Comparison of ENCODE assay signal across 1 cellular context in genomic region chr16:87457051-87457611, GRCh38.
TF ChIP-seq lines count a peak whose summit lies in the region.

No MANE protein-coding gene starts in this region.

TF ChIP-seq in K562, 482 proteins besides CTCF, POLR2A, EP300 and RAD21 (continued from another document):
- peak; percentile 66; the same call in 1 of the 2 replicates for TF ChIP-seq BCOR (IDR thresholded peaks at IDR 0.05)
- no peak for TF ChIP-seq ZBTB2 (IDR thresholded peaks at IDR 0.05)
- no peak for TF ChIP-seq CBX1 (IDR thresholded peaks at IDR 0.05; ENCODE audit: low read depth)
- peak; percentile 77 for TF ChIP-seq RBM25 (IDR thresholded peaks at IDR 0.05; ENCODE audit: low read depth, low read length, severe bottlenecking)
- TF ChIP-seq ZNF639 (CRISPR knock-in tag; conservative IDR thresholded peaks at IDR 0.05 in 1 of 2, IDR thresholded peaks at IDR 0.05 in 1 of 2) = no peak
- TF ChIP-seq NR3C1 (CRISPR knock-in tag; IDR thresholded peaks at IDR 0.05) = no peak
- TF ChIP-seq CC2D1A (IDR thresholded peaks at IDR 0.05) = no peak
